In genomic region chr12:57063991-57064725, GRCh38 we compare ENCODE assay signal across 9 cellular contexts. TPM values are rescaled to one million over a fixed set of nuclear protein-coding genes. Genes with fewer than 3 reads are reported as not detected.
DNase-seq lines count a peak whose midpoint lies in the region; ATAC-seq and TF ChIP-seq lines count a peak whose summit lies in the region.
"Had no signal": no experiment of that assay in that cellular context is flagged by ENCODE, and none has a peak within 500 bp of the region (broad histone marks: within the 10 kb centered on the region; RNA-seq: fewer than 3 reads in every experiment).

No MANE protein-coding gene starts in this region.

- no peaks in the 10 kb centered on the region for H3K9me3 ChIP-seq in endodermal cell (ENCODE audit: control insufficient read depth, low read length)
- H3K9me3 ChIP-seq in BE2C, result no peaks in the 10 kb centered on the region

- DNase-seq in A172 (ENCODE audit: low spot score) (peak; percentile 31), HL-60 (ENCODE audit: low read depth in 1 of 2, low spot score in 1 of 2) (no peak), endodermal cell (no peak), RKO (ENCODE audit: low spot score) (no peak), BE2C (no peak), T1000 (lab: John Stamatoyannopoulos, UW) (no peak)
- peak; percentile 51 for DNase-seq in activated naive CD8-positive, alpha-beta T cell treated with anti-CD3 and anti-CD28 coated beads for 36 hours

- peak overlapping the region; percentile 94 for H3K27ac Mint-ChIP-seq in activated naive CD8-positive, alpha-beta T cell treated with anti-CD3 and anti-CD28 coated beads for 36 hours
- H3K27ac Mint-ChIP-seq in endodermal cell, result no peak overlapping the region

- no peaks in the 10 kb centered on the region for H3K27me3 ChIP-seq in HL-60 (ENCODE audit: insufficient read depth, poor library complexity, severe bottlenecking)
- no peaks in the 10 kb centered on the region for H3K27me3 ChIP-seq in endodermal cell (ENCODE audit: control insufficient read depth, insufficient read depth, low read length, poor library complexity, severe bottlenecking)
- H3K27me3 ChIP-seq in BE2C, result no peaks in the 10 kb centered on the region

- no peak overlapping the region for H3K9ac ChIP-seq in endodermal cell (ENCODE audit: extremely low read depth, low read length, poor library complexity, severe bottlenecking)

- H3K36me3 Mint-ChIP-seq in activated naive CD8-positive, alpha-beta T cell treated with anti-CD3 and anti-CD28 coated beads for 36 hours, result peaks cover 70% of the 10 kb centered on the region
- H3K36me3 Mint-ChIP-seq in endodermal cell (ENCODE audit: low read depth), result peaks cover 52% of the 10 kb centered on the region

- no peaks in the 10 kb centered on the region for H3K27me3 Mint-ChIP-seq in activated naive CD8-positive, alpha-beta T cell treated with anti-CD3 and anti-CD28 coated beads for 36 hours
- no peaks in the 10 kb centered on the region for H3K27me3 Mint-ChIP-seq in endodermal cell (ENCODE audit: insufficient read depth)

- no peak overlapping the region for H3K4me3 ChIP-seq in HL-60 (replicated peaks; ENCODE audit: insufficient read depth, low read length)
- H3K4me3 ChIP-seq in endodermal cell (ENCODE audit: low read length), result no peak overlapping the region
- H3K4me3 ChIP-seq in BE2C (ENCODE audit: low read depth, low read length), result no peak overlapping the region
- H3K4me3 ChIP-seq: lung had no signal

- H3K9me3 Mint-ChIP-seq in activated naive CD8-positive, alpha-beta T cell treated with anti-CD3 and anti-CD28 coated beads for 36 hours, result peaks cover 6% of the 10 kb centered on the region
- no peaks in the 10 kb centered on the region for H3K9me3 Mint-ChIP-seq in endodermal cell

- peak overlapping the region; percentile 62 for H3K4me3 Mint-ChIP-seq in activated naive CD8-positive, alpha-beta T cell treated with anti-CD3 and anti-CD28 coated beads for 36 hours
- no peak overlapping the region for H3K4me3 Mint-ChIP-seq in endodermal cell

- peaks cover 65% of the 10 kb centered on the region for H3K36me3 ChIP-seq in endodermal cell (ENCODE audit: control insufficient read depth, insufficient read depth, low read length)
- peaks cover 47% of the 10 kb centered on the region for H3K36me3 ChIP-seq in BE2C

- ATAC-seq in GM19468 (IDR thresholded peaks at IDR 0.05; ENCODE audit: extremely low read depth, unreplicated experiment), result peak; percentile 59

- 89 to 100% methylated on average over 2 to 5 of the region's 5 CpGs for WGBS in endodermal cell (ENCODE audit: insufficient coverage in 1 of 2, insufficient read length in 1 of 2), 2 experiments

- H3K27ac ChIP-seq in HL-60 (replicated peaks) (peak overlapping the region; percentile 36), endodermal cell (ENCODE audit: low read depth, low read length) (no peak overlapping the region)

- TF ChIP-seq CTCF in HL-60 (IDR thresholded peaks at IDR 0.05; ENCODE audit: insufficient read depth, low read length), result no peak
- TF ChIP-seq CTCF in endodermal cell (conservative IDR thresholded peaks at IDR 0.05), result no peak
- TF ChIP-seq CTCF in BE2C (IDR thresholded peaks at IDR 0.05; ENCODE audit: low read depth, low read length), result no peak

- H3K4me1 ChIP-seq in endodermal cell (ENCODE audit: control insufficient read depth, insufficient read depth, low read length) (no peaks in the 10 kb centered on the region), BE2C (no peaks in the 10 kb centered on the region)

- peaks cover 64% of the 10 kb centered on the region for H3K4me1 Mint-ChIP-seq in activated naive CD8-positive, alpha-beta T cell treated with anti-CD3 and anti-CD28 coated beads for 36 hours
- no peaks in the 10 kb centered on the region for H3K4me1 Mint-ChIP-seq in endodermal cell

RNA-seq across cellular contexts. Expression of gene MYO1A, which starts 14.2 kb away (rescaled TPM):
- total RNA-seq in A172 (2014; rRNA removed; shearing (Covaris generic)), result not detected in 2 replicates
- 1 to 10 TPM; 1.3 to 1.4 TPM for total RNA-seq in activated naive CD8-positive, alpha-beta T cell treated with anti-CD3 and anti-CD28 coated beads for 36 hours
- total RNA-seq in endodermal cell, result 1 to 10 TPM in 1 of 2 donors, under 1 TPM in 1; 0.77 to 1.7 TPM
- 1.1 TPM for polyA plus RNA-seq in endodermal cell (2013, experiment 1 of 2)
- polyA plus RNA-seq in endodermal cell (2013, experiment 2 of 2), result 0.12 TPM
- polyA plus RNA-seq in BE2C (2012; ENCODE audit: insufficient read depth, insufficient read length, low read depth), result not detected

RNA-seq across cellular contexts. Expression of gene NEMP1, which starts 14.4 kb away (rescaled TPM):
- 26.3 and 28.0 TPM in 2 replicates for total RNA-seq in A172 (2014; rRNA removed; shearing (Covaris generic))
- 10 to 100 TPM; 50.5 to 51.2 TPM for total RNA-seq in activated naive CD8-positive, alpha-beta T cell treated with anti-CD3 and anti-CD28 coated beads for 36 hours
- 10 to 100 TPM; 36.3 to 52.6 TPM for total RNA-seq in endodermal cell
- polyA plus RNA-seq in endodermal cell (2013, experiment 1 of 2), result 32.8 TPM
- 30.2 TPM for polyA plus RNA-seq in endodermal cell (2013, experiment 2 of 2)
- 5.8 TPM for polyA plus RNA-seq in BE2C (2012; ENCODE audit: insufficient read depth, insufficient read length, low read depth)

RNA-seq across cellular contexts. Expression of gene NAB2, which starts 24.8 kb away (rescaled TPM):
- 18.9 and 22.4 TPM in 2 replicates for total RNA-seq in A172 (2014; rRNA removed; shearing (Covaris generic))
- 10 to 100 TPM; 47.2 to 48.0 TPM for total RNA-seq in activated naive CD8-positive, alpha-beta T cell treated with anti-CD3 and anti-CD28 coated beads for 36 hours
- total RNA-seq in endodermal cell, result 10 to 100 TPM; 13.5 to 21.7 TPM
- 37.0 TPM for polyA plus RNA-seq in endodermal cell (2013, experiment 1 of 2)
- polyA plus RNA-seq in endodermal cell (2013, experiment 2 of 2), result 34.9 TPM
- 24.8 TPM for polyA plus RNA-seq in BE2C (2012; ENCODE audit: insufficient read depth, insufficient read length, low read depth)

RNA-seq across cellular contexts. Expression of gene STAT6, which starts 47.0 kb away (rescaled TPM):
- 15.2 and 18.4 TPM in 2 replicates for total RNA-seq in A172 (2014; rRNA removed; shearing (Covaris generic))
- total RNA-seq in activated naive CD8-positive, alpha-beta T cell treated with anti-CD3 and anti-CD28 coated beads for 36 hours, result 100 to 1,000 TPM; 256 to 259 TPM
- 100 to 1,000 TPM in 1 of 2 donors, 10 to 100 TPM in 1; 60.2 to 102 TPM for total RNA-seq in endodermal cell
- 37.7 TPM for polyA plus RNA-seq in endodermal cell (2013, experiment 1 of 2)
- polyA plus RNA-seq in endodermal cell (2013, experiment 2 of 2), result 30.1 TPM
- 1.6 TPM for polyA plus RNA-seq in BE2C (2012; ENCODE audit: insufficient read depth, insufficient read length, low read depth)

RNA-seq across cellular contexts. Expression of gene TAC3, which starts 47.8 kb away (rescaled TPM):
- total RNA-seq in A172 (2014; rRNA removed; shearing (Covaris generic)), result not detected in 2 replicates
- under 1 TPM; 0.31 to 0.32 TPM for total RNA-seq in activated naive CD8-positive, alpha-beta T cell treated with anti-CD3 and anti-CD28 coated beads for 36 hours
- 1 to 10 TPM; 1.8 to 5.4 TPM for total RNA-seq in endodermal cell
- polyA plus RNA-seq in endodermal cell (2013, experiment 1 of 2), result 9.2 TPM
- polyA plus RNA-seq in endodermal cell (2013, experiment 2 of 2), result 7.2 TPM
- 1.8 TPM for polyA plus RNA-seq in BE2C (2012; ENCODE audit: insufficient read depth, insufficient read length, low read depth)
- total RNA-seq: lung had no signal
- polyA plus RNA-seq: lung had no signal

Comparison
In these comparisons a context has a peak if more than half of its experiments do, and no peak if none do; other contexts are left out.
1. DNase-seq: peak in A172 (single experiment) and activated naive CD8-positive, alpha-beta T cell treated with anti-CD3 and anti-CD28 coated beads for 36 hours (single experiment); none in HL-60 (0 of 2), endodermal cell (single experiment), RKO (single experiment), BE2C (single experiment) and T1000 (single experiment).